Comparison of ENCODE assay signal across 10 cellular contexts in genomic region chr19:51018745-51019543, GRCh38. TPM values are rescaled to one million over a fixed set of nuclear protein-coding genes. Genes with fewer than 3 reads are reported as not detected.
A peak's percentile ranks its signal among the peaks of the same experiment; 100 is the strongest.
DNase-seq lines count a peak whose midpoint lies in the region; ATAC-seq and TF ChIP-seq lines count a peak whose summit lies in the region.
"Had no signal": no experiment of that assay in that cellular context is flagged by ENCODE, and none has a peak within 500 bp of the region (broad histone marks: within the 10 kb centered on the region; RNA-seq: fewer than 3 reads in every experiment).

No MANE protein-coding gene starts in this region.

- peaks cover 54% of the 10 kb centered on the region for H3K27me3 ChIP-seq in ACC112 (ENCODE audit: insufficient read depth, low read length)
- H3K27me3 ChIP-seq in dorsolateral prefrontal cortex, result peaks cover 0 to 63% (median 34%) of the 10 kb centered on the region in 45 donors

- no peaks in the 10 kb centered on the region for H3K9me3 Mint-ChIP-seq in mesothelial cell of epicardium
- H3K9me3 Mint-ChIP-seq: activated naive CD4-positive, alpha-beta T cell treated with anti-CD3 and anti-CD28 coated beads for 36 hours had no signal

- TF ChIP-seq CTCF in dorsolateral prefrontal cortex (IDR thresholded peaks at IDR 0.05 in 54 of 56, conservative IDR thresholded peaks at IDR 0.05 in 2 of 56; ENCODE audit: low read depth in 1 of 56, partially characterized antibody in 56 of 56), result no peak
- TF ChIP-seq CTCF in mesothelial cell of epicardium (IDR thresholded peaks at IDR 0.05; ENCODE audit: unreplicated experiment), result no peak

- peaks cover 2% of the 10 kb centered on the region for H3K4me1 ChIP-seq in ACC112 (ENCODE audit: control insufficient read depth, insufficient read depth, low read length, unreplicated experiment)

- no peak overlapping the region for H2AFZ ChIP-seq in ACC112 (ENCODE audit: low read length, unreplicated experiment)

- H3K4me3 ChIP-seq in ACC112 (ENCODE audit: low read depth, low read length) (peak overlapping the region; percentile 21; the same call in 1 of the 2 replicates), dorsolateral prefrontal cortex (peak overlapping the region; percentile 21 to 72 (median 45))

- peaks cover 21% of the 10 kb centered on the region for H3K4me1 Mint-ChIP-seq in mesothelial cell of epicardium

- no peak for ATAC-seq in GM21515 (IDR thresholded peaks at IDR 0.05; ENCODE audit: unreplicated experiment)

- DNase-seq in HT-29 (ENCODE audit: low spot score) (peak; percentile 82), dorsolateral prefrontal cortex (peak in 2 of 10 donors; percentile 4 to 15), mesothelial cell of epicardium (ENCODE audit: low spot score in 2 of 2, unreplicated experiment in 2 of 2) (no peak), occipital lobe (lab: John Stamatoyannopoulos, UW) (no peak), midbrain (lab: John Stamatoyannopoulos, UW) (no peak), NCI-H187 treated with DMSO at 0.1 percent for 48 hours (lab: John Stamatoyannopoulos, UW) (no peak)
- DNase-seq: activated naive CD4-positive, alpha-beta T cell treated with anti-CD3 and anti-CD28 coated beads for 36 hours had no signal

- H3K4me3 Mint-ChIP-seq in mesothelial cell of epicardium, result peak overlapping the region; percentile 60
- H3K4me3 Mint-ChIP-seq: activated naive CD4-positive, alpha-beta T cell treated with anti-CD3 and anti-CD28 coated beads for 36 hours had no signal

- H3K27me3 Mint-ChIP-seq in mesothelial cell of epicardium (ENCODE audit: low read depth), result peaks cover 92% of the 10 kb centered on the region

- intact Hi-C loops in dorsolateral prefrontal cortex (cut with DNase I), result loop anchor here in 1 of 2 donors (5.0 kb wide), 1 partner anchor 52 kb away; the partner anchor contains the start of gene KLK6

- no peaks in the 10 kb centered on the region for H3K79me2 ChIP-seq in ACC112 (ENCODE audit: control insufficient read depth, insufficient read depth, low read length, unreplicated experiment)

- H3K27ac ChIP-seq in ACC112 (ENCODE audit: low read depth, low read length) (no peak overlapping the region), dorsolateral prefrontal cortex (peak overlapping the region in 11 of 59 donors; percentile 5 to 71 (median 36))

- H3K36me3 ChIP-seq in ACC112 (ENCODE audit: insufficient read depth, low read length), result no peaks in the 10 kb centered on the region

- H3K36me3 Mint-ChIP-seq in mesothelial cell of epicardium, result no peaks in the 10 kb centered on the region

- H3K27ac Mint-ChIP-seq in mesothelial cell of epicardium, result peak overlapping the region; percentile 47
- H3K27ac Mint-ChIP-seq: activated naive CD4-positive, alpha-beta T cell treated with anti-CD3 and anti-CD28 coated beads for 36 hours had no signal

RNA-seq across cellular contexts. Expression of gene KLK10, which starts 0.6 kb away (rescaled TPM):
- total RNA-seq in HT-29 (2014; rRNA removed; shearing (Covaris generic)), result 154 and 171 TPM in 2 replicates
- total RNA-seq in dorsolateral prefrontal cortex (1 to 10 TPM in 60 of 120 experiments, under 1 TPM in 50, not detected in 10; 0.24 to 3.6 (median 1.1) TPM), mesothelial cell of epicardium (1.4 to 2.2 TPM (median 2.1 TPM) in 3 replicates), occipital lobe (not detected)
- total RNA-seq: activated naive CD4-positive, alpha-beta T cell treated with anti-CD3 and anti-CD28 coated beads for 36 hours; RPMI7951 had no signal

RNA-seq across cellular contexts. Expression of gene KLK11, which starts 7.5 kb away (rescaled TPM):
- 128 and 138 TPM in 2 replicates for total RNA-seq in HT-29 (2014; rRNA removed; shearing (Covaris generic))
- total RNA-seq in dorsolateral prefrontal cortex (not detected), mesothelial cell of epicardium (not detected in 3 replicates), occipital lobe (not detected)
- total RNA-seq: activated naive CD4-positive, alpha-beta T cell treated with anti-CD3 and anti-CD28 coated beads for 36 hours; RPMI7951 had no signal

RNA-seq across cellular contexts. Expression of gene KLK12, which starts 15.9 kb away (rescaled TPM):
- 7.3 and 9.1 TPM in 2 replicates for total RNA-seq in HT-29 (2014; rRNA removed; shearing (Covaris generic))
- total RNA-seq in dorsolateral prefrontal cortex (not detected), mesothelial cell of epicardium (not detected in 3 replicates), occipital lobe (not detected)
- total RNA-seq: activated naive CD4-positive, alpha-beta T cell treated with anti-CD3 and anti-CD28 coated beads for 36 hours; RPMI7951 had no signal

RNA-seq across cellular contexts. Expression of gene KLK8, which starts 17.5 kb away (rescaled TPM):
- 4.2 and 8.7 TPM in 2 replicates for total RNA-seq in HT-29 (2014; rRNA removed; shearing (Covaris generic))
- 1 to 10 TPM in 4 of 120 experiments, not detected in 116; 1.5 to 3.0 (median 1.7) TPM for total RNA-seq in dorsolateral prefrontal cortex
- 5.4 to 8.6 TPM (median 6.9 TPM) in 3 replicates for total RNA-seq in mesothelial cell of epicardium
- total RNA-seq in occipital lobe, result not detected
- total RNA-seq: activated naive CD4-positive, alpha-beta T cell treated with anti-CD3 and anti-CD28 coated beads for 36 hours; RPMI7951 had no signal

RNA-seq across cellular contexts. Expression of gene KLK7, which starts 35.2 kb away (rescaled TPM):
- 0.13 and 0.31 TPM in 2 replicates for total RNA-seq in HT-29 (2014; rRNA removed; shearing (Covaris generic))
- 10 to 100 TPM in 67 of 120 experiments, 1 to 10 TPM in 53; 2.0 to 32.7 (median 10.5) TPM for total RNA-seq in dorsolateral prefrontal cortex
- total RNA-seq in mesothelial cell of epicardium, result 0.52 to 1.3 TPM (median 0.97 TPM) in 3 replicates
- total RNA-seq in occipital lobe, result not detected
- total RNA-seq: activated naive CD4-positive, alpha-beta T cell treated with anti-CD3 and anti-CD28 coated beads for 36 hours; RPMI7951 had no signal

Comparison
In these comparisons a context has a peak if more than half of its experiments do, and no peak if none do; other contexts are left out.
1. RNA of gene KLK10, which starts 0.6 kb away (total RNA-seq): 154 to 171 TPM in HT-29; 1.4 to 2.2 TPM in mesothelial cell of epicardium, 0.24 to 3.6 TPM in dorsolateral prefrontal cortex and not detected in occipital lobe (single experiment); every median in the first group is over 10 times any median in the second.
2. RNA of gene KLK11, which starts 7.5 kb away (total RNA-seq): 128 to 138 TPM in HT-29; not detected in dorsolateral prefrontal cortex, not detected in mesothelial cell of epicardium and not detected in occipital lobe (single experiment); every median in the first group is over 100 times any median in the second.